Comparison of ENCODE assay signal across 2 cellular contexts in genomic region chr12:49272790-49273725, GRCh38.
A peak's percentile ranks its signal among the peaks of the same experiment; 100 is the strongest.
TF ChIP-seq lines count a peak whose summit lies in the region.

No MANE protein-coding gene starts in this region.

TF ChIP-seq in HEK293, 187 proteins besides CTCF, POLR2A, EP300 and RAD21:
- TF ChIP-seq, protein P1, sequence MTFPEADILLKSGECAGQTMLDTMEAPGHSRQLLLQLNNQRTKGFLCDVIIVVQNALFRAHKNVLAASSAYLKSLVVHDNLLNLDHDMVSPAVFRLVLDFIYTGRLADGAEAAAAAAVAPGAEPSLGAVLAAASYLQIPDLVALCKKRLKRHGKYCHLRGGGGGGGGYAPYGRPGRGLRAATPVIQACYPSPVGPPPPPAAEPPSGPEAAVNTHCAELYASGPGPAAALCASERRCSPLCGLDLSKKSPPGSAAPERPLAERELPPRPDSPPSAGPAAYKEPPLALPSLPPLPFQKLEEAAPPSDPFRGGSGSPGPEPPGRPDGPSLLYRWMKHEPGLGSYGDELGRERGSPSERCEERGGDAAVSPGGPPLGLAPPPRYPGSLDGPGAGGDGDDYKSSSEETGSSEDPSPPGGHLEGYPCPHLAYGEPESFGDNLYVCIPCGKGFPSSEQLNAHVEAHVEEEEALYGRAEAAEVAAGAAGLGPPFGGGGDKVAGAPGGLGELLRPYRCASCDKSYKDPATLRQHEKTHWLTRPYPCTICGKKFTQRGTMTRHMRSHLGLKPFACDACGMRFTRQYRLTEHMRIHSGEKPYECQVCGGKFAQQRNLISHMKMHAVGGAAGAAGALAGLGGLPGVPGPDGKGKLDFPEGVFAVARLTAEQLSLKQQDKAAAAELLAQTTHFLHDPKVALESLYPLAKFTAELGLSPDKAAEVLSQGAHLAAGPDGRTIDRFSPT (tag by site-specific recombination; IDR thresholded peaks at IDR 0.05), result peak; percentile 53
- TF ChIP-seq ZNF530 (tag by site-specific recombination; IDR thresholded peaks at IDR 0.05; ENCODE audit: low read depth), result no peak

TF ChIP-seq in K562, 482 proteins besides CTCF, POLR2A, EP300 and RAD21 (continues in another document):
- TF ChIP-seq KHSRP (IDR thresholded peaks at IDR 0.05), result peak; percentile 32; the same call in 1 of the 2 replicates
- TF ChIP-seq ZFP1 (CRISPR knock-in tag; IDR thresholded peaks at IDR 0.05), result no peak
- no peak for TF ChIP-seq ZNF232 (CRISPR knock-in tag; IDR thresholded peaks at IDR 0.05)
- TF ChIP-seq ZNF695 (CRISPR knock-in tag; IDR thresholded peaks at IDR 0.05), result no peak
- TF ChIP-seq, protein P2, sequence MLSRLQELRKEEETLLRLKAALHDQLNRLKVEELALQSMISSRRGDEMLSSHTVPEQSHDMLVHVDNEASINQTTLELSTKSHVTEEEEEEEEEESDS (CRISPR knock-in tag; IDR thresholded peaks at IDR 0.05), result no peak
- TF ChIP-seq RBFOX2 (IDR thresholded peaks at IDR 0.05; ENCODE audit: low read depth, low read length), result peak; percentile 59
- TF ChIP-seq ZBTB43 (CRISPR knock-in tag; IDR thresholded peaks at IDR 0.05), result peak; percentile 38; the same call in 1 of the 2 replicates
- no peak for TF ChIP-seq MXI1 (IDR thresholded peaks at IDR 0.05; ENCODE audit: low read depth, low read length)
- no peak for TF ChIP-seq ZNF24 (IDR thresholded peaks at IDR 0.05)
- TF ChIP-seq ZNF785 (CRISPR knock-in tag; IDR thresholded peaks at IDR 0.05), result no peak
- TF ChIP-seq SMARCA4 (IDR thresholded peaks at IDR 0.05), result no peak
- 0 out of 2 replicates have a peak, but pooled peaks have one; percentile 31 for TF ChIP-seq E2F1 (CRISPR knock-in tag; IDR thresholded peaks at IDR 0.05)
- TF ChIP-seq BACH1 (tag; IDR thresholded peaks at IDR 0.05), result no peak
- TF ChIP-seq SMAD4 (CRISPR knock-in tag; conservative IDR thresholded peaks at IDR 0.05), result no peak
- no peak for TF ChIP-seq CBX2 (IDR thresholded peaks at IDR 0.05; ENCODE audit: insufficient read depth, low read length, poor library complexity, severe bottlenecking)
- TF ChIP-seq DNMT1 (IDR thresholded peaks at IDR 0.05), result no peak
- no peak for TF ChIP-seq E2F8 (IDR thresholded peaks at IDR 0.05; ENCODE audit: low read depth, partially characterized antibody)
- TF ChIP-seq ZNF445 (CRISPR knock-in tag; IDR thresholded peaks at IDR 0.05; ENCODE audit: low read depth), result no peak
- TF ChIP-seq, protein P3, sequence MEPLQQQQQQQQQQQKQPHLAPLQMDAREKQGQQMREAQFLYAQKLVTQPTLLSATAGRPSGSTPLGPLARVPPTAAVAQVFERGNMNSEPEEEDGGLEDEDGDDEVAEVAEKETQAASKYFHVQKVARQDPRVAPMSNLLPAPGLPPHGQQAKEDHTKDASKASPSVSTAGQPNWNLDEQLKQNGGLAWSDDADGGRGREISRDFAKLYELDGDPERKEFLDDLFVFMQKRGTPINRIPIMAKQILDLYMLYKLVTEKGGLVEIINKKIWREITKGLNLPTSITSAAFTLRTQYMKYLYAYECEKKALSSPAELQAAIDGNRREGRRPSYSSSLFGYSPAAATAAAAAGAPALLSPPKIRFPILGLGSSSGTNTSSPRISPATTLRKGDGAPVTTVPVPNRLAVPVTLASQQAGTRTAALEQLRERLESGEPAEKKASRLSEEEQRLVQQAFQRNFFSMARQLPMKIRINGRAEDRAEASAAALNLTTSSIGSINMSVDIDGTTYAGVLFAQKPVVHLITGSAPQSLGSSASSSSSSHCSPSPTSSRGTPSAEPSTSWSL (CRISPR knock-in tag; IDR thresholded peaks at IDR 0.05; ENCODE audit: borderline replicate concordance), result no peak
- TF ChIP-seq MTF1 (CRISPR knock-in tag; IDR thresholded peaks at IDR 0.05; ENCODE audit: borderline replicate concordance), result no peak
- peak; percentile 22; the same call in 1 of the 2 replicates for TF ChIP-seq ZBTB7A (IDR thresholded peaks at IDR 0.05; ENCODE audit: borderline replicate concordance, control insufficient read depth, low read depth, low read length)
- no peak for TF ChIP-seq ARID1B (IDR thresholded peaks at IDR 0.05)
- TF ChIP-seq DDX20 (tag; IDR thresholded peaks at IDR 0.05; ENCODE audit: low read depth), result no peak
- TF ChIP-seq PREB (CRISPR knock-in tag; IDR thresholded peaks at IDR 0.05), result 0 out of 2 replicates have a peak, but pooled peaks have one; percentile 45
- TF ChIP-seq, protein P4, sequence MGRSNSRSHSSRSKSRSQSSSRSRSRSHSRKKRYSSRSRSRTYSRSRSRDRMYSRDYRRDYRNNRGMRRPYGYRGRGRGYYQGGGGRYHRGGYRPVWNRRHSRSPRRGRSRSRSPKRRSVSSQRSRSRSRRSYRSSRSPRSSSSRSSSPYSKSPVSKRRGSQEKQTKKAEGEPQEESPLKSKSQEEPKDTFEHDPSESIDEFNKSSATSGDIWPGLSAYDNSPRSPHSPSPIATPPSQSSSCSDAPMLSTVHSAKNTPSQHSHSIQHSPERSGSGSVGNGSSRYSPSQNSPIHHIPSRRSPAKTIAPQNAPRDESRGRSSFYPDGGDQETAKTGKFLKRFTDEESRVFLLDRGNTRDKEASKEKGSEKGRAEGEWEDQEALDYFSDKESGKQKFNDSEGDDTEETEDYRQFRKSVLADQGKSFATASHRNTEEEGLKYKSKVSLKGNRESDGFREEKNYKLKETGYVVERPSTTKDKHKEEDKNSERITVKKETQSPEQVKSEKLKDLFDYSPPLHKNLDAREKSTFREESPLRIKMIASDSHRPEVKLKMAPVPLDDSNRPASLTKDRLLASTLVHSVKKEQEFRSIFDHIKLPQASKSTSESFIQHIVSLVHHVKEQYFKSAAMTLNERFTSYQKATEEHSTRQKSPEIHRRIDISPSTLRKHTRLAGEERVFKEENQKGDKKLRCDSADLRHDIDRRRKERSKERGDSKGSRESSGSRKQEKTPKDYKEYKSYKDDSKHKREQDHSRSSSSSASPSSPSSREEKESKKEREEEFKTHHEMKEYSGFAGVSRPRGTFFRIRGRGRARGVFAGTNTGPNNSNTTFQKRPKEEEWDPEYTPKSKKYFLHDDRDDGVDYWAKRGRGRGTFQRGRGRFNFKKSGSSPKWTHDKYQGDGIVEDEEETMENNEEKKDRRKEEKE (IDR thresholded peaks at IDR 0.05; ENCODE audit: borderline replicate concordance in 1 of 2, control insufficient read depth in 1 of 2, low read depth in 2 of 2, low read length in 1 of 2), result peak; percentile 12 to 84; a peak in 3 of 4 replicates
- TF ChIP-seq KDM2B (CRISPR knock-in tag; IDR thresholded peaks at IDR 0.05), result no peak
- TF ChIP-seq FOXJ2 (tag; IDR thresholded peaks at IDR 0.05), result no peak
- TF ChIP-seq FOXK1 (CRISPR knock-in tag; IDR thresholded peaks at IDR 0.05; ENCODE audit: borderline replicate concordance), result no peak
- peak; percentile 93; the same call in 1 of the 2 replicates for TF ChIP-seq THRAP3 (IDR thresholded peaks at IDR 0.05; ENCODE audit: borderline replicate concordance)
- TF ChIP-seq, protein P5, sequence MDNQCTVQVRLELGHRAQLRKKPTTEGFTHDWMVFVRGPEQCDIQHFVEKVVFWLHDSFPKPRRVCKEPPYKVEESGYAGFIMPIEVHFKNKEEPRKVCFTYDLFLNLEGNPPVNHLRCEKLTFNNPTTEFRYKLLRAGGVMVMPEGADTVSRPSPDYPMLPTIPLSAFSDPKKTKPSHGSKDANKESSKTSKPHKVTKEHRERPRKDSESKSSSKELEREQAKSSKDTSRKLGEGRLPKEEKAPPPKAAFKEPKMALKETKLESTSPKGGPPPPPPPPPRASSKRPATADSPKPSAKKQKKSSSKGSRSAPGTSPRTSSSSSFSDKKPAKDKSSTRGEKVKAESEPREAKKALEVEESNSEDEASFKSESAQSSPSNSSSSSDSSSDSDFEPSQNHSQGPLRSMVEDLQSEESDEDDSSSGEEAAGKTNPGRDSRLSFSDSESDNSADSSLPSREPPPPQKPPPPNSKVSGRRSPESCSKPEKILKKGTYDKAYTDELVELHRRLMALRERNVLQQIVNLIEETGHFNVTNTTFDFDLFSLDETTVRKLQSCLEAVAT (IDR thresholded peaks at IDR 0.05), result 0 out of 4 replicates have a peak, but pooled peaks of 1 of the 2 experiments have one; percentile 6
- no peak for TF ChIP-seq MTA3 (IDR thresholded peaks at IDR 0.05; ENCODE audit: borderline replicate concordance)
- no peak for TF ChIP-seq CHD1 (IDR thresholded peaks at IDR 0.05; ENCODE audit: low read length)
- TF ChIP-seq KAT7 (CRISPR knock-in tag; IDR thresholded peaks at IDR 0.05; ENCODE audit: borderline replicate concordance), result no peak
- TF ChIP-seq TOE1 (IDR thresholded peaks at IDR 0.05; ENCODE audit: borderline replicate concordance), result no peak
- no peak for TF ChIP-seq TOE1 (CRISPR knock-in tag; IDR thresholded peaks at IDR 0.05; ENCODE audit: borderline replicate concordance, low read depth)
- peak; percentile 24; the same call in 1 of the 2 replicates for TF ChIP-seq CHD2 (IDR thresholded peaks at IDR 0.05; ENCODE audit: low read depth, low read length)
- TF ChIP-seq SAFB (IDR thresholded peaks at IDR 0.05; ENCODE audit: borderline replicate concordance, low read depth, low read length), result no peak
- TF ChIP-seq BRD9 (IDR thresholded peaks at IDR 0.05; ENCODE audit: low read depth, partially characterized antibody), result no peak
- 0 out of 2 replicates have a peak, but pooled peaks have one; percentile 21 for TF ChIP-seq PML (IDR thresholded peaks at IDR 0.05; ENCODE audit: low read length)
- no peak for TF ChIP-seq TAF9B (IDR thresholded peaks at IDR 0.05; ENCODE audit: partially characterized antibody)
- TF ChIP-seq ZNF239 (CRISPR knock-in tag; IDR thresholded peaks at IDR 0.05), result no peak
- TF ChIP-seq PTRF (tag; IDR thresholded peaks at IDR 0.05), result no peak
- no peak for TF ChIP-seq ZNF696 (CRISPR knock-in tag; conservative IDR thresholded peaks at IDR 0.05)
- TF ChIP-seq ZC3H4 (CRISPR knock-in tag; IDR thresholded peaks at IDR 0.05; ENCODE audit: borderline replicate concordance), result no peak
- TF ChIP-seq HDGF (IDR thresholded peaks at IDR 0.05), result no peak
- TF ChIP-seq ZNF41 (CRISPR knock-in tag; conservative IDR thresholded peaks at IDR 0.05), result no peak
- TF ChIP-seq E2F3 (CRISPR knock-in tag; IDR thresholded peaks at IDR 0.05), result no peak
- TF ChIP-seq ZNF431 (CRISPR knock-in tag; IDR thresholded peaks at IDR 0.05), result no peak
- peak; percentile 38; the same call in 1 of the 2 replicates for TF ChIP-seq GABPB1 (CRISPR knock-in tag; IDR thresholded peaks at IDR 0.05)
- TF ChIP-seq ZNF830 (CRISPR knock-in tag; IDR thresholded peaks at IDR 0.05), result no peak
- no peak for TF ChIP-seq TAF15 (IDR thresholded peaks at IDR 0.05; ENCODE audit: low read depth, low read length)
- TF ChIP-seq SIX5 (IDR thresholded peaks at IDR 0.05; ENCODE audit: borderline replicate concordance in 1 of 2, insufficient read depth in 1 of 2, low read depth in 1 of 2, low read length in 2 of 2), result no peak
- no peak for TF ChIP-seq TRIM28 (IDR thresholded peaks at IDR 0.05)
- TF ChIP-seq SUPT5H (IDR thresholded peaks at IDR 0.05), result peak; percentile 86
- no peak for TF ChIP-seq KLF16 (IDR thresholded peaks at IDR 0.05)
- no peak for TF ChIP-seq XRCC5 (IDR thresholded peaks at IDR 0.05; ENCODE audit: low read depth, low read length)
- no peak for TF ChIP-seq IRF1 (CRISPR knock-in tag; IDR thresholded peaks at IDR 0.05; ENCODE audit: borderline replicate concordance)
- peak; percentile 84 for TF ChIP-seq POLR2B (IDR thresholded peaks at IDR 0.05; ENCODE audit: low read depth, partially characterized antibody)
- no peak for TF ChIP-seq ERF (CRISPR knock-in tag; IDR thresholded peaks at IDR 0.05)
